ENCODE assay signal across 1 cellular context in genomic region chr11:77820565-77821348, GRCh38.
TF ChIP-seq lines count a peak whose summit lies in the region.

Gene AAMDC, plus strand, starts transcription at chr11:77821144. Its CDS starts 21,353 bp downstream, at chr11:77842497.
Gene RSF1, minus strand, starts transcription at chr11:77820722. Its CDS starts 8 bp downstream, at chr11:77820714.

TF ChIP-seq in K562, 482 proteins besides CTCF, POLR2A, EP300 and RAD21 (continued from another document and continues in another):
- TF ChIP-seq E2F8 (IDR thresholded peaks at IDR 0.05; ENCODE audit: low read depth, partially characterized antibody) (no peak), LEF1 (IDR thresholded peaks at IDR 0.05) (no peak), HDAC1 (IDR thresholded peaks at IDR 0.05) (peak in 1 of 2 experiments; percentile 67; a peak in 2 of 4 replicates), ZNF165 (CRISPR knock-in tag; IDR thresholded peaks at IDR 0.05; ENCODE audit: borderline replicate concordance) (no peak), MAZ (CRISPR knock-in tag; conservative IDR thresholded peaks at IDR 0.05 in 1 of 2, IDR thresholded peaks at IDR 0.05 in 1 of 2) (peak; percentile 65 to 70; a peak in 3 of 4 replicates), ZNF253 (CRISPR knock-in tag; conservative IDR thresholded peaks at IDR 0.05) (no peak), SP2 (IDR thresholded peaks at IDR 0.05; ENCODE audit: extremely low read depth, low read depth, low read length, poor library complexity, severe bottlenecking) (peak; percentile 53), RHOXF2B (CRISPR knock-in tag; conservative IDR thresholded peaks at IDR 0.05) (no peak), ZNF311 (CRISPR knock-in tag; IDR thresholded peaks at IDR 0.05) (no peak), AFF4 (CRISPR knock-in tag; IDR thresholded peaks at IDR 0.05) (no peak; the same call in 1 of the 2 replicates), ZBTB2 (IDR thresholded peaks at IDR 0.05) (0 out of 2 replicates have a peak, but pooled peaks have one; percentile 12), ZBTB7A (IDR thresholded peaks at IDR 0.05; ENCODE audit: borderline replicate concordance, control insufficient read depth, low read depth, low read length) (no peak), PHTF2 (CRISPR knock-in tag; IDR thresholded peaks at IDR 0.05) (no peak), RBM14 (IDR thresholded peaks at IDR 0.05; ENCODE audit: borderline replicate concordance, insufficient read depth, low read depth, low read length) (no peak), ZNF584 (CRISPR knock-in tag; IDR thresholded peaks at IDR 0.05; ENCODE audit: low read depth) (no peak), PPARD (CRISPR knock-in tag; IDR thresholded peaks at IDR 0.05) (no peak), E2F4 (CRISPR knock-in tag; IDR thresholded peaks at IDR 0.05; ENCODE audit: low read depth) (no peak), FOXO4 (CRISPR knock-in tag; IDR thresholded peaks at IDR 0.05) (no peak), NR2C1 (IDR thresholded peaks at IDR 0.05) (peak; percentile 54; the same call in 1 of the 2 replicates), NR2C1 (tag; IDR thresholded peaks at IDR 0.05) (no peak), CBX2 (IDR thresholded peaks at IDR 0.05; ENCODE audit: insufficient read depth, low read length, poor library complexity, severe bottlenecking) (no peak), NR4A1 (CRISPR knock-in tag; IDR thresholded peaks at IDR 0.05) (no peak), NR4A1 (tag; IDR thresholded peaks at IDR 0.05) (no peak), ZNF217 (CRISPR knock-in tag; IDR thresholded peaks at IDR 0.05) (no peak), MCM7 (IDR thresholded peaks at IDR 0.05) (no peak), SRSF9 (IDR thresholded peaks at IDR 0.05; ENCODE audit: borderline replicate concordance, low read depth, low read length) (no peak), PRDM10 (IDR thresholded peaks at IDR 0.05; ENCODE audit: partially characterized antibody) (peak; percentile 73), ADNP (tag; IDR thresholded peaks at IDR 0.05) (no peak), MBD1 (CRISPR knock-in tag; IDR thresholded peaks at IDR 0.05) (no peak), GATAD2B (IDR thresholded peaks at IDR 0.05; ENCODE audit: borderline replicate concordance) (no peak), ILF3 (IDR thresholded peaks at IDR 0.05; ENCODE audit: borderline replicate concordance) (no peak), KDM5B (IDR thresholded peaks at IDR 0.05; ENCODE audit: insufficient replicate concordance, low read depth, low read length) (peak; percentile 86)
